ENCODE assay signal across 23 cellular contexts in the genomic region with DNA sequence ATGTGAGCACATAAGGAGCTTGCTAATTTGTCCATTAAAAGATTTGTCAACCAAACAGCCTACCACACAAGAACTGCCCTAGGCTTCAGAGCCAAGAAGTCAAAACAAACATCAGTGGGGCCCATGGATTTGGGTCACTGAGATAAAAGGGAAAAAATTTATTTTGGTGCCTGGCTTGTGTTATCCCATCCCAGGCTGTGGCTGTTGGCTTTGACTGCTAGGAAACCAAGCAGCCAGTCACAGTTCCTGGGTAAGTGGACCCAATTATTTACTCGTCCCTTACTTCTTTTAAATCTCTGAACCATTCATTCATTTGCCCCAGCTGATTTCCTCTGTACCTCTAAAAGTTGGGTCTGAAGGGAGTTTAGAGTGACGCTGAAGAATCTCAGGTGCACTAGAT. TPM values are rescaled to one million over a fixed set of nuclear protein-coding genes. Genes with fewer than 3 reads are reported as not detected.
DNase-seq lines count a peak whose midpoint lies in the region; ATAC-seq, FAIRE-seq and TF ChIP-seq lines count a peak whose summit lies in the region.
"Had no signal": no experiment of that assay in that cellular context is flagged by ENCODE, and none has a peak within 500 bp of the region (broad histone marks: within the 10 kb centered on the region; RNA-seq: fewer than 3 reads in every experiment).

No MANE protein-coding gene starts in this region.

- H3K36me3 ChIP-seq in PC-9 (ENCODE audit: low read depth) (no peaks in the 10 kb centered on the region), kidney (ENCODE audit: control insufficient read depth in 1 of 2, insufficient read depth in 2 of 2, low read length in 2 of 2) (no peaks in the 10 kb centered on the region), upper lobe of right lung (no peaks in the 10 kb centered on the region)
- H3K36me3 ChIP-seq: MG63, tibial nerve had no signal

- H3K4me1 ChIP-seq in PC-9 (replicated peaks; ENCODE audit: insufficient read depth) (peaks cover 56% of the 10 kb centered on the region), kidney (ENCODE audit: control insufficient read depth in 1 of 2, insufficient read depth in 1 of 2, low read depth in 1 of 2, low read length in 2 of 2) (peaks cover 2 to 14% of the 10 kb centered on the region in 2 donors), upper lobe of right lung (peaks cover 7% of the 10 kb centered on the region)
- H3K4me1 ChIP-seq: tibial nerve had no signal

- DNase-seq in Calu3: no peak
- no peak for DNase-seq in PC-9
- no peak for DNase-seq in kidney
- DNase-seq in renal cortical epithelial cell (ENCODE audit: low read depth): peak; percentile 90
- no peak for DNase-seq in LoVo (ENCODE audit: low spot score)
- no peak for DNase-seq in NCI-H345 (lab: John Stamatoyannopoulos, UW)
- no peak for DNase-seq in upper lobe of right lung
- no peak for DNase-seq in AML-193 (lab: John Stamatoyannopoulos, UW)
- DNase-seq: activated CD4-positive, alpha-beta T cell treated with anti-CD3 and anti-CD28 coated beads for 48 hours; activated CD8-positive, alpha-beta memory T cell treated with anti-CD3 and anti-CD28 coated beads, Interleukin-2, amount 10 ng/mL, durations not matched to agents 7 days and 5 days; CD8-positive, alpha-beta T cell; H7; hippocampal formation; MG63; naive thymus-derived CD8-positive, alpha-beta T cell; NCI-H1436 treated with DMSO at 0.1 percent for 48 hours; NCI-H2171; NCI-H526 treated with DMSO at 0.1 percent for 48 hours had no signal

- no peak for ATAC-seq in upper lobe of right lung
- ATAC-seq: activated CD8-positive, alpha-beta memory T cell treated with anti-CD3 and anti-CD28 coated beads, Interleukin-2, amount 10 ng/mL, durations not matched to agents 7 days and 5 days; CD8-positive, alpha-beta T cell; naive thymus-derived CD8-positive, alpha-beta T cell; stimulated activated memory B cell treated with anti-CD40 and anti-IgM and Interleukin-4, amounts not matched to agents 10 μg/mL and 1 μg/mL and 100 μg/mL, for 72 hours had no signal

- POLR2A ChIA-PET in PC-9 (lab: Charles Lee; ENCODE audit: unreplicated experiment): interaction anchor here (0.6 kb wide), 2 partner anchors 11 to 321 kb away, joined by 6 to 14 read pairs; no protein-coding TSS in a partner anchor

- no peaks in the 10 kb centered on the region for H3K79me2 ChIP-seq in PC-9 (ENCODE audit: low read depth)

- peak overlapping the region; percentile 24 for H3K4me3 Mint-ChIP-seq in Calu3 (ENCODE audit: low read depth, unreplicated experiment)
- H3K4me3 Mint-ChIP-seq: activated CD8-positive, alpha-beta memory T cell treated with anti-CD3 and anti-CD28 coated beads, Interleukin-2, amount 10 ng/mL, durations not matched to agents 7 days and 5 days; CD8-positive, alpha-beta T cell; memory B cell; naive thymus-derived CD8-positive, alpha-beta T cell; stimulated activated memory B cell treated with anti-CD40 and anti-IgM and Interleukin-4, amounts not matched to agents 10 μg/mL and 1 μg/mL and 100 μg/mL, for 72 hours had no signal

- TSS peak; percentile 96 for BruUV-seq in Calu3 (replicated peaks; lab: Mats Ljungman, UMichigan)
- no TSS peak for BruUV-seq in PC-9 (replicated peaks; lab: Mats Ljungman, UMichigan)

- no peak overlapping the region for H3K9ac ChIP-seq in kidney (ENCODE audit: low read length in 2 of 2)

- H3K4me2 ChIP-seq in PC-9: peak overlapping the region; percentile 7; the same call in 1 of the 2 replicates

- no peaks in the 10 kb centered on the region for H3K9me3 Mint-ChIP-seq in Calu3 (ENCODE audit: low read depth, unreplicated experiment)
- H3K9me3 Mint-ChIP-seq: CD8-positive, alpha-beta T cell; memory B cell; naive thymus-derived CD8-positive, alpha-beta T cell; stimulated activated memory B cell treated with anti-CD40 and anti-IgM and Interleukin-4, amounts not matched to agents 10 μg/mL and 1 μg/mL and 100 μg/mL, for 72 hours had no signal

- H3K36me3 Mint-ChIP-seq in Calu3 (ENCODE audit: insufficient read depth, unreplicated experiment): peaks cover 20% of the 10 kb centered on the region
- H3K36me3 Mint-ChIP-seq: activated CD8-positive, alpha-beta memory T cell treated with anti-CD3 and anti-CD28 coated beads, Interleukin-2, amount 10 ng/mL, durations not matched to agents 7 days and 5 days; CD8-positive, alpha-beta T cell; memory B cell; naive thymus-derived CD8-positive, alpha-beta T cell; stimulated activated memory B cell treated with anti-CD40 and anti-IgM and Interleukin-4, amounts not matched to agents 10 μg/mL and 1 μg/mL and 100 μg/mL, for 72 hours had no signal

- H3K9me3 ChIP-seq in PC-9 (ENCODE audit: insufficient read depth, low read depth) (no peaks in the 10 kb centered on the region), kidney (ENCODE audit: control insufficient read depth in 1 of 2, low read length in 2 of 2) (no peaks in the 10 kb centered on the region), upper lobe of right lung (no peaks in the 10 kb centered on the region)
- H3K9me3 ChIP-seq: tibial nerve had no signal

- H3F3A ChIP-seq in PC-9 (ENCODE audit: insufficient read depth, low read depth): peaks cover 5% of the 10 kb centered on the region

- H3K27ac ChIP-seq in PC-9: peak overlapping the region; percentile 34
- H3K27ac ChIP-seq in kidney (ENCODE audit: low read depth in 2 of 2, low read length in 2 of 2): peak overlapping the region; percentile 10 to 45
- H3K27ac ChIP-seq in upper lobe of right lung: no peak overlapping the region
- H3K27ac ChIP-seq: HL-60, tibial nerve had no signal

- H3K4me3 ChIP-seq in PC-9 (no peak overlapping the region), kidney (ENCODE audit: low read length in 2 of 2) (no peak overlapping the region), upper lobe of right lung (no peak overlapping the region)
- H3K4me3 ChIP-seq: MG63, tibial nerve had no signal

- FAIRE-seq in kidney (lab: Jason Lieb, UNC): no peak
- FAIRE-seq: islet of Langerhans had no signal

- intact Hi-C loops in Calu3 (cut with micrococcal nuclease; ENCODE audit: unreplicated experiment) (loop anchor here (5.0 kb wide), 2 partner anchors 36 to 161 kb away; no protein-coding TSS in a partner anchor), PC-9 (cut with micrococcal nuclease; ENCODE audit: unreplicated experiment) (no loop called here), kidney (cut with DNase I) (no loop called here), upper lobe of right lung (cut with DNase I) (no loop called here)

- peaks cover 51% of the 10 kb centered on the region for H3K4me1 Mint-ChIP-seq in Calu3 (ENCODE audit: low read depth, unreplicated experiment)
- H3K4me1 Mint-ChIP-seq: activated CD8-positive, alpha-beta memory T cell treated with anti-CD3 and anti-CD28 coated beads, Interleukin-2, amount 10 ng/mL, durations not matched to agents 7 days and 5 days had no signal

- peak overlapping the region; percentile 92 for H3K27ac Mint-ChIP-seq in Calu3 (ENCODE audit: unreplicated experiment)
- H3K27ac Mint-ChIP-seq: activated CD8-positive, alpha-beta memory T cell treated with anti-CD3 and anti-CD28 coated beads, Interleukin-2, amount 10 ng/mL, durations not matched to agents 7 days and 5 days; CD8-positive, alpha-beta T cell; memory B cell; naive thymus-derived CD8-positive, alpha-beta T cell; stimulated activated memory B cell treated with anti-CD40 and anti-IgM and Interleukin-4, amounts not matched to agents 10 μg/mL and 1 μg/mL and 100 μg/mL, for 72 hours had no signal

- TF ChIP-seq CTCF in Calu3 (IDR thresholded peaks at IDR 0.05; ENCODE audit: unreplicated experiment) (no peak), PC-9 (conservative IDR thresholded peaks at IDR 0.05) (no peak), kidney (IDR thresholded peaks at IDR 0.05; ENCODE audit: borderline replicate concordance, extremely low read depth, insufficient read depth) (no peak), upper lobe of right lung (IDR thresholded peaks at IDR 0.05) (no peak)

- no peaks in the 10 kb centered on the region for H4K20me1 ChIP-seq in PC-9 (ENCODE audit: insufficient read depth)

- H3K27me3 Mint-ChIP-seq in Calu3 (ENCODE audit: unreplicated experiment): no peaks in the 10 kb centered on the region

- no peak overlapping the region for H2AFZ ChIP-seq in PC-9

- H3K9me2 ChIP-seq in PC-9 (ENCODE audit: insufficient read depth): no peaks in the 10 kb centered on the region

- H3K27me3 ChIP-seq in PC-9 (ENCODE audit: insufficient read depth, low read depth) (no peaks in the 10 kb centered on the region), upper lobe of right lung (no peaks in the 10 kb centered on the region)
- H3K27me3 ChIP-seq: MG63, tibial nerve had no signal

- CTCF ChIA-PET in Calu3 (lab: Charles Lee) (interaction anchor here (0.8 to 2.2 kb wide), 7 partner anchors 10 to 40 kb away, joined by 3 to 19 read pairs (median 4); no protein-coding TSS in a partner anchor), PC-9 (lab: Charles Lee) (interaction anchor here (0.6 kb wide), 1 partner anchor 186 kb away, joined by 4 read pairs; no protein-coding TSS in a partner anchor)

RNA-seq across cellular contexts. Expression of gene EDN1, which starts 41.3 kb away (rescaled TPM):
- total RNA-seq in Calu3 (2022) (24.7 and 40.6 TPM in 2 replicates), PC-9 (2021) (3.3 and 5.9 TPM in 2 replicates), kidney (16.6 TPM), renal cortical epithelial cell (77.8 and 82.5 TPM in 2 replicates), upper lobe of right lung (18.8 TPM)
- 3.4 TPM for polyA plus RNA-seq in kidney (ENCODE audit: insufficient read depth, low read depth, low replicate concordance)
- total RNA-seq: activated CD8-positive, alpha-beta memory T cell treated with anti-CD3 and anti-CD28 coated beads, Interleukin-2, amount 10 ng/mL, durations not matched to agents 7 days and 5 days had no signal
- polyA plus RNA-seq: naive thymus-derived CD8-positive, alpha-beta T cell had no signal
